1 cellular context compared by ENCODE assay signal in the genomic region with DNA sequence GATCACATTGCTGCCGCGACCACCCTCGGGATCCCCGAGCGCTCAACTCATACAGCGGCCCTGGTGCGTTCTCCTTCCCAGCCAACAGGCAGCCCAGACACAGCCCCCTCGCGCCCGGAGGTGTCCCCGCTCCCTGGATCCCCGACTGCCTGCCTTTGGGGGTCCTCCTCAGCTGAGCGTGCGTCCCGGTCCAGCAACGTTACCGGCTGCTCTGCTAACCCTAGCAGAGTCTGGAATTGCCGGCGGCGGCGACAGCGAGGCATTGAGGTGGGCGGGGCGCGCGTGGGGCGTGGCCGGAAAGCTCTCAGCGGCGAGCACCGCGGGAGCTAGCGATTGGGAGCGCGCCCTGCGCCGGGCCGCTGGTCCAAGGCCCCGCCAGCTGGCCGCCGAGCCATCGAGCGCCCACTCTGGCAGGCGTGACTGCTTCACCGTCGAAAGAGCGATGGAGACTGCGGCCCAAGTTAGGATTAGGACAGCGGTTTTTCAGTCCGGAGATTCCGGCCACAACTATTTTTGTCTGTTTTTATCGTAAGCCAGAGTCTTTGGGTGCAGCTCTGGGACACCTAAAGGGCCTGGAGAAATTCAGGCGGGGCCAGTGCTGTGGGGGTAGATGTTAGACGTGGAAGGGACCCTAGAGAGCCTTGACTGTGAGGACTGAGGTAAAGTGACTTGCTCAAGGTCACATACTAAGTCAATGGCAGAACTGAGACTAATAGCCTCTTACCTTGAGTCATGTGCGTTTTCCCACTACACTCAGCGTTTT.
TF ChIP-seq lines count a peak whose summit lies in the region.

A gene (minus strand): TSS at position 232 of the 763 bp plus-strand sequence. CDS start 17,575 bp downstream, outside the sequence.

TF ChIP-seq in HepG2, 621 proteins besides CTCF, POLR2A, EP300 and RAD21 (continued from another document and continues in another):
- TF ChIP-seq, protein P1, sequence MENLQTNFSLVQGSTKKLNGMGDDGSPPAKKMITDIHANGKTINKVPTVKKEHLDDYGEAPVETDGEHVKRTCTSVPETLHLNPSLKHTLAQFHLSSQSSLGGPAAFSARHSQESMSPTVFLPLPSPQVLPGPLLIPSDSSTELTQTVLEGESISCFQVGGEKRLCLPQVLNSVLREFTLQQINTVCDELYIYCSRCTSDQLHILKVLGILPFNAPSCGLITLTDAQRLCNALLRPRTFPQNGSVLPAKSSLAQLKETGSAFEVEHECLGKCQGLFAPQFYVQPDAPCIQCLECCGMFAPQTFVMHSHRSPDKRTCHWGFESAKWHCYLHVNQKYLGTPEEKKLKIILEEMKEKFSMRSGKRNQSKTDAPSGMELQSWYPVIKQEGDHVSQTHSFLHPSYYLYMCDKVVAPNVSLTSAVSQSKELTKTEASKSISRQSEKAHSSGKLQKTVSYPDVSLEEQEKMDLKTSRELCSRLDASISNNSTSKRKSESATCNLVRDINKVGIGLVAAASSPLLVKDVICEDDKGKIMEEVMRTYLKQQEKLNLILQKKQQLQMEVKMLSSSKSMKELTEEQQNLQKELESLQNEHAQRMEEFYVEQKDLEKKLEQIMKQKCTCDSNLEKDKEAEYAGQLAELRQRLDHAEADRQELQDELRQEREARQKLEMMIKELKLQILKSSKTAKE (CRISPR knock-in tag; IDR thresholded peaks at IDR 0.05; ENCODE audit: borderline replicate concordance) = peak; percentile 96
- TF ChIP-seq REL (CRISPR knock-in tag; conservative IDR thresholded peaks at IDR 0.05) (peak; percentile 99), ZNF598 (CRISPR knock-in tag; IDR thresholded peaks at IDR 0.05; ENCODE audit: borderline replicate concordance) (peak; percentile 100), NR2F1 (CRISPR knock-in tag; IDR thresholded peaks at IDR 0.05) (peak in 1 of 2 experiments; percentile 79; a peak in 2 of 4 replicates), BRCA1 (CRISPR knock-in tag; IDR thresholded peaks at IDR 0.05) (peak; percentile 100), ZFP41 (CRISPR knock-in tag; IDR thresholded peaks at IDR 0.05; ENCODE audit: borderline replicate concordance) (peak; percentile 91; the same call in 1 of the 2 replicates), ZNF724P (CRISPR knock-in tag; IDR thresholded peaks at IDR 0.05; ENCODE audit: borderline replicate concordance) (peak; percentile 99), KAT8 (CRISPR knock-in tag; IDR thresholded peaks at IDR 0.05) (peak; percentile 94), ZNF326 (CRISPR knock-in tag; IDR thresholded peaks at IDR 0.05; ENCODE audit: borderline replicate concordance) (peak; percentile 89), REPIN1 (CRISPR knock-in tag; IDR thresholded peaks at IDR 0.05; ENCODE audit: borderline replicate concordance, low read depth) (peak; percentile 100), CBX1 (IDR thresholded peaks at IDR 0.05; ENCODE audit: low read depth) (peak; percentile 98), HMG20A (CRISPR knock-in tag; IDR thresholded peaks at IDR 0.05; ENCODE audit: borderline replicate concordance) (peak; percentile 41; the same call in 1 of the 2 replicates), MAFG (CRISPR knock-in tag; IDR thresholded peaks at IDR 0.05) (no peak), ERF (CRISPR knock-in tag; IDR thresholded peaks at IDR 0.05) (peak; percentile 96), RBM39 (IDR thresholded peaks at IDR 0.05; ENCODE audit: low read depth, low read length, poor library complexity, severe bottlenecking) (peak; percentile 100), ZNF670 (CRISPR knock-in tag; IDR thresholded peaks at IDR 0.05; ENCODE audit: borderline replicate concordance) (peak; percentile 100), RXRA (CRISPR knock-in tag; IDR thresholded peaks at IDR 0.05) (peak; percentile 78; the same call in 1 of the 2 replicates), KLF13 (CRISPR knock-in tag; IDR thresholded peaks at IDR 0.05) (peak; percentile 99), ZNF83 (CRISPR knock-in tag; IDR thresholded peaks at IDR 0.05; ENCODE audit: borderline replicate concordance) (peak; percentile 99), ZFP37 (CRISPR knock-in tag; IDR thresholded peaks at IDR 0.05; ENCODE audit: borderline replicate concordance) (peak; percentile 99), ZNF644 (CRISPR knock-in tag; IDR thresholded peaks at IDR 0.05; ENCODE audit: low read depth) (peak; percentile 50; the same call in 1 of the 2 replicates), SNAI1 (CRISPR knock-in tag; IDR thresholded peaks at IDR 0.05; ENCODE audit: borderline replicate concordance) (peak; percentile 98; the same call in 1 of the 2 replicates), TEAD2 (CRISPR knock-in tag; IDR thresholded peaks at IDR 0.05) (peak; percentile 97)
- TF ChIP-seq, protein P2, sequence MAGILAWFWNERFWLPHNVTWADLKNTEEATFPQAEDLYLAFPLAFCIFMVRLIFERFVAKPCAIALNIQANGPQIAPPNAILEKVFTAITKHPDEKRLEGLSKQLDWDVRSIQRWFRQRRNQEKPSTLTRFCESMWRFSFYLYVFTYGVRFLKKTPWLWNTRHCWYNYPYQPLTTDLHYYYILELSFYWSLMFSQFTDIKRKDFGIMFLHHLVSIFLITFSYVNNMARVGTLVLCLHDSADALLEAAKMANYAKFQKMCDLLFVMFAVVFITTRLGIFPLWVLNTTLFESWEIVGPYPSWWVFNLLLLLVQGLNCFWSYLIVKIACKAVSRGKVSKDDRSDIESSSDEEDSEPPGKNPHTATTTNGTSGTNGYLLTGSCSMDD (CRISPR knock-in tag; IDR thresholded peaks at IDR 0.05) = peak; percentile 71
- TF ChIP-seq, protein P3, sequence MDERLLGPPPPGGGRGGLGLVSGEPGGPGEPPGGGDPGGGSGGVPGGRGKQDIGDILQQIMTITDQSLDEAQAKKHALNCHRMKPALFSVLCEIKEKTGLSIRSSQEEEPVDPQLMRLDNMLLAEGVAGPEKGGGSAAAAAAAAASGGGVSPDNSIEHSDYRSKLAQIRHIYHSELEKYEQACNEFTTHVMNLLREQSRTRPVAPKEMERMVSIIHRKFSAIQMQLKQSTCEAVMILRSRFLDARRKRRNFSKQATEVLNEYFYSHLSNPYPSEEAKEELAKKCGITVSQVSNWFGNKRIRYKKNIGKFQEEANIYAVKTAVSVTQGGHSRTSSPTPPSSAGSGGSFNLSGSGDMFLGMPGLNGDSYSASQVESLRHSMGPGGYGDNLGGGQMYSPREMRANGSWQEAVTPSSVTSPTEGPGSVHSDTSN (CRISPR knock-in tag; IDR thresholded peaks at IDR 0.05) = no peak
- TF ChIP-seq, protein P4, sequence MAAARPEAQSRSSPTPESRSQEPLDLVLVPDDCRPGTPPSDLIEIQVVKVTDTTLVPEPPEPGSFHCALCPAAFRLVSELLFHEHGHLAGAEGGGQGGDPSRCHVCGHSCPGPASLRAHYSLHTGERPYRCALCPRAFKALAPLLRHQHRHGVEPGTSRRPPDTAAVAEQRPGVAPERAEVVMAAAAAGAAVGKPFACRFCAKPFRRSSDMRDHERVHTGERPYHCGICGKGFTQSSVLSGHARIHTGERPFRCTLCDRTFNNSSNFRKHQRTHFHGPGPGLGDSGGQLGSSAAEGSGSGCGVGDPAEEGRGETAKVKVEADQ (CRISPR knock-in tag; IDR thresholded peaks at IDR 0.05; ENCODE audit: borderline replicate concordance) = peak; percentile 100
- TF ChIP-seq, protein P5, sequence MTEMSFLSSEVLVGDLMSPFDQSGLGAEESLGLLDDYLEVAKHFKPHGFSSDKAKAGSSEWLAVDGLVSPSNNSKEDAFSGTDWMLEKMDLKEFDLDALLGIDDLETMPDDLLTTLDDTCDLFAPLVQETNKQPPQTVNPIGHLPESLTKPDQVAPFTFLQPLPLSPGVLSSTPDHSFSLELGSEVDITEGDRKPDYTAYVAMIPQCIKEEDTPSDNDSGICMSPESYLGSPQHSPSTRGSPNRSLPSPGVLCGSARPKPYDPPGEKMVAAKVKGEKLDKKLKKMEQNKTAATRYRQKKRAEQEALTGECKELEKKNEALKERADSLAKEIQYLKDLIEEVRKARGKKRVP (CRISPR knock-in tag; IDR thresholded peaks at IDR 0.05) = peak; percentile 41 to 92; a peak in 3 of 4 replicates
- TF ChIP-seq, protein P6, sequence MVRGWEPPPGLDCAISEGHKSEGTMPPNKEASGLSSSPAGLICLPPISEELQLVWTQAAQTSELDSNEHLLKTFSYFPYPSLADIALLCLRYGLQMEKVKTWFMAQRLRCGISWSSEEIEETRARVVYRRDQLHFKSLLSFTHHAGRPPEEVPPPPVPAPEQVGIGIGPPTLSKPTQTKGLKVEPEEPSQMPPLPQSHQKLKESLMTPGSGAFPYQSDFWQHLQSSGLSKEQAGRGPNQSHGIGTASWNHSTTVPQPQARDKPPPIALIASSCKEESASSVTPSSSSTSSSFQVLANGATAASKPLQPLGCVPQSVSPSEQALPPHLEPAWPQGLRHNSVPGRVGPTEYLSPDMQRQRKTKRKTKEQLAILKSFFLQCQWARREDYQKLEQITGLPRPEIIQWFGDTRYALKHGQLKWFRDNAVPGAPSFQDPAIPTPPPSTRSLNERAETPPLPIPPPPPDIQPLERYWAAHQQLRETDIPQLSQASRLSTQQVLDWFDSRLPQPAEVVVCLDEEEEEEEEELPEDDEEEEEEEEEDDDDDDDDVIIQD (CRISPR knock-in tag; IDR thresholded peaks at IDR 0.05; ENCODE audit: low read depth) = peak; percentile 97
- TF ChIP-seq, protein P7, sequence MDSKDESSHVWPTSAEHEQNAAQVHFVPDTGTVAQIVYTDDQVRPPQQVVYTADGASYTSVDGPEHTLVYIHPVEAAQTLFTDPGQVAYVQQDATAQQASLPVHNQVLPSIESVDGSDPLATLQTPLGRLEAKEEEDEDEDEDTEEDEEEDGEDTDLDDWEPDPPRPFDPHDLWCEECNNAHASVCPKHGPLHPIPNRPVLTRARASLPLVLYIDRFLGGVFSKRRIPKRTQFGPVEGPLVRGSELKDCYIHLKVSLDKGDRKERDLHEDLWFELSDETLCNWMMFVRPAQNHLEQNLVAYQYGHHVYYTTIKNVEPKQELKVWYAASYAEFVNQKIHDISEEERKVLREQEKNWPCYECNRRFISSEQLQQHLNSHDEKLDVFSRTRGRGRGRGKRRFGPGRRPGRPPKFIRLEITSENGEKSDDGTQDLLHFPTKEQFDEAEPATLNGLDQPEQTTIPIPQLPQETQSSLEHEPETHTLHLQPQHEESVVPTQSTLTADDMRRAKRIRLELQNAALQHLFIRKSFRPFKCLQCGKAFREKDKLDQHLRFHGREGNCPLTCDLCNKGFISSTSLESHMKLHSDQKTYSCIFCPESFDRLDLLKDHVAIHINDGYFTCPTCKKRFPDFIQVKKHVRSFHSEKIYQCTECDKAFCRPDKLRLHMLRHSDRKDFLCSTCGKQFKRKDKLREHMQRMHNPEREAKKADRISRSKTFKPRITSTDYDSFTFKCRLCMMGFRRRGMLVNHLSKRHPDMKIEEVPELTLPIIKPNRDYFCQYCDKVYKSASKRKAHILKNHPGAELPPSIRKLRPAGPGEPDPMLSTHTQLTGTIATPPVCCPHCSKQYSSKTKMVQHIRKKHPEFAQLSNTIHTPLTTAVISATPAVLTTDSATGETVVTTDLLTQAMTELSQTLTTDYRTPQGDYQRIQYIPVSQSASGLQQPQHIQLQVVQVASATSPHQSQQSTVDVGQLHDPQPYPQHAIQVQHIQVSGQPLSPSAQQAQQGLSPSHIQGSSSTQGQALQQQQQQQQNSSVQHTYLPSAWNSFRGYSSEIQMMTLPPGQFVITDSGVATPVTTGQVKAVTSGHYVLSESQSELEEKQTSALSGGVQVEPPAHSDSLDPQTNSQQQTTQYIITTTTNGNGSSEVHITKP (CRISPR knock-in tag; IDR thresholded peaks at IDR 0.05; ENCODE audit: low read depth) = peak; percentile 52
- TF ChIP-seq, protein P8, sequence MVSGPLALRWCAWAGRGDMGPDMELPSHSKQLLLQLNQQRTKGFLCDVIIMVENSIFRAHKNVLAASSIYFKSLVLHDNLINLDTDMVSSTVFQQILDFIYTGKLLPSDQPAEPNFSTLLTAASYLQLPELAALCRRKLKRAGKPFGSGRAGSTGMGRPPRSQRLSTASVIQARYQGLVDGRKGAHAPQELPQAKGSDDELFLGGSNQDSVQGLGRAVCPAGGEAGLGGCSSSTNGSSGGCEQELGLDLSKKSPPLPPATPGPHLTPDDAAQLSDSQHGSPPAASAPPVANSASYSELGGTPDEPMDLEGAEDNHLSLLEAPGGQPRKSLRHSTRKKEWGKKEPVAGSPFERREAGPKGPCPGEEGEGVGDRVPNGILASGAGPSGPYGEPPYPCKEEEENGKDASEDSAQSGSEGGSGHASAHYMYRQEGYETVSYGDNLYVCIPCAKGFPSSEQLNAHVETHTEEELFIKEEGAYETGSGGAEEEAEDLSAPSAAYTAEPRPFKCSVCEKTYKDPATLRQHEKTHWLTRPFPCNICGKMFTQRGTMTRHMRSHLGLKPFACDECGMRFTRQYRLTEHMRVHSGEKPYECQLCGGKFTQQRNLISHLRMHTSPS (CRISPR knock-in tag; IDR thresholded peaks at IDR 0.05; ENCODE audit: low read depth) = peak; percentile 62; the same call in 1 of the 2 replicates
- TF ChIP-seq, protein P9, sequence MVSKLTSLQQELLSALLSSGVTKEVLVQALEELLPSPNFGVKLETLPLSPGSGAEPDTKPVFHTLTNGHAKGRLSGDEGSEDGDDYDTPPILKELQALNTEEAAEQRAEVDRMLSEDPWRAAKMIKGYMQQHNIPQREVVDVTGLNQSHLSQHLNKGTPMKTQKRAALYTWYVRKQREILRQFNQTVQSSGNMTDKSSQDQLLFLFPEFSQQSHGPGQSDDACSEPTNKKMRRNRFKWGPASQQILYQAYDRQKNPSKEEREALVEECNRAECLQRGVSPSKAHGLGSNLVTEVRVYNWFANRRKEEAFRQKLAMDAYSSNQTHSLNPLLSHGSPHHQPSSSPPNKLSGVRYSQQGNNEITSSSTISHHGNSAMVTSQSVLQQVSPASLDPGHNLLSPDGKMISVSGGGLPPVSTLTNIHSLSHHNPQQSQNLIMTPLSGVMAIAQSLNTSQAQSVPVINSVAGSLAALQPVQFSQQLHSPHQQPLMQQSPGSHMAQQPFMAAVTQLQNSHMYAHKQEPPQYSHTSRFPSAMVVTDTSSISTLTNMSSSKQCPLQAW (CRISPR knock-in tag; IDR thresholded peaks at IDR 0.05) = peak; percentile 86
